Comparison of ENCODE assay signal across 8 cellular contexts in genomic region chr9:133355881-133356357, GRCh38. TPM values are rescaled to one million over a fixed set of nuclear protein-coding genes. Genes with fewer than 3 reads are reported as not detected.
A peak's percentile ranks its signal among the peaks of the same experiment; 100 is the strongest.
DNase-seq lines count a peak whose midpoint lies in the region; ATAC-seq and TF ChIP-seq lines count a peak whose summit lies in the region.

No MANE protein-coding gene starts in this region.

- H3F3A ChIP-seq in neural progenitor cell (ENCODE audit: low read depth), result peaks cover 38% of the 10 kb centered on the region

- intact Hi-C loops in Panc1 (cut with micrococcal nuclease; ENCODE audit: unreplicated experiment), result loop anchor here (10.0 kb wide), 1 partner anchor 129 kb away; no protein-coding TSS in a partner anchor

- H3K27me3 Mint-ChIP-seq in neural progenitor cell (ENCODE audit: insufficient read depth, low read depth), result peaks cover 5% of the 10 kb centered on the region

- peaks cover 8% of the 10 kb centered on the region for H3K36me3 ChIP-seq in Panc1 (ENCODE audit: control insufficient read depth, insufficient read depth, low read length)
- H3K36me3 ChIP-seq in neural progenitor cell, result peaks cover 4% of the 10 kb centered on the region

- H3K9ac ChIP-seq in neural progenitor cell, result peak overlapping the region; percentile 84

- peak overlapping the region; percentile 90 for H3K27ac ChIP-seq in Panc1 (ENCODE audit: low read length)
- H3K27ac ChIP-seq in neural progenitor cell, result no peak overlapping the region

- H3K27me3 ChIP-seq in Panc1 (ENCODE audit: control insufficient read depth, insufficient read depth, low read length), result no peaks in the 10 kb centered on the region
- H3K27me3 ChIP-seq in neural progenitor cell, result no peaks in the 10 kb centered on the region

- peak overlapping the region; percentile 46 for H3K27ac Mint-ChIP-seq in neural progenitor cell

- POLR2A ChIA-PET in GM10248 (lab: Yijun Ruan, JAX), result interaction anchor here (0.7 to 4.8 kb wide), 5 partner anchors 8 to 90 kb away, joined by 3 to 21 read pairs (median 9); partner anchors contain the start of genes MED22 and RPL7A
- POLR2A ChIA-PET in Panc1 (lab: Charles Lee), result interaction anchor here (0.5 to 0.6 kb wide), 4 partner anchors 15 to 189 kb away, joined by 3 to 5 read pairs (median 4); no protein-coding TSS in a partner anchor

- no peaks in the 10 kb centered on the region for H3K9me3 ChIP-seq in Panc1 (ENCODE audit: control insufficient read depth, insufficient read depth, low read depth, low read length)
- H3K9me3 ChIP-seq in neural progenitor cell (ENCODE audit: low read depth), result no peaks in the 10 kb centered on the region

- no peak overlapping the region for H2AFZ ChIP-seq in neural progenitor cell (replicated peaks)

- peak overlapping the region; percentile 77 for H3K4me2 ChIP-seq in neural progenitor cell

- H3K4me1 ChIP-seq in Panc1 (ENCODE audit: control insufficient read depth, insufficient read depth, low read length), result peaks cover 10% of the 10 kb centered on the region; the same call in 1 of the 2 replicates
- peaks cover 11% of the 10 kb centered on the region for H3K4me1 ChIP-seq in neural progenitor cell

- H3K4me3 Mint-ChIP-seq in neural progenitor cell, result peak overlapping the region; percentile 93

- TF ChIP-seq CTCF in GM10248 (IDR thresholded peaks at IDR 0.05; ENCODE audit: control extremely low read depth, extremely low read depth, low read depth, missing control alignments) (peak; percentile 2), HFF-Myc (IDR thresholded peaks at IDR 0.05; ENCODE audit: low read depth, low read length, missing control alignments) (no peak), Panc1 (IDR thresholded peaks at IDR 0.05) (no peak), epithelial cell of esophagus (IDR thresholded peaks at IDR 0.05; ENCODE audit: insufficient read depth, low read depth, low read length, missing control alignments) (peak; percentile 3), neural progenitor cell (IDR thresholded peaks at IDR 0.05) (no peak)

- H4K20me1 ChIP-seq in neural progenitor cell (ENCODE audit: low read depth), result peaks cover 65% of the 10 kb centered on the region

- peaks cover 13% of the 10 kb centered on the region for H3K4me1 Mint-ChIP-seq in neural progenitor cell

- CTCF ChIA-PET in GM10248 (lab: Yijun Ruan, JAX) (interaction anchor here (1.1 to 1.9 kb wide), 6 partner anchors 10 to 209 kb away, joined by 3 to 12 read pairs (median 4); no protein-coding TSS in a partner anchor), Panc1 (lab: Charles Lee) (no interaction called here)

- H3K4me3 ChIP-seq in HFF-Myc (replicated peaks; ENCODE audit: low read depth, low read length), result peak overlapping the region; percentile 88
- peak overlapping the region; percentile 59 to 78 for H3K4me3 ChIP-seq in Panc1 (ENCODE audit: low read depth in 2 of 2, low read length in 2 of 2)
- peak overlapping the region; percentile 84 for H3K4me3 ChIP-seq in epithelial cell of esophagus (ENCODE audit: low read length)
- peak overlapping the region; percentile 88 for H3K4me3 ChIP-seq in neural progenitor cell

- peaks cover 18% of the 10 kb centered on the region for H3K36me3 Mint-ChIP-seq in neural progenitor cell

- in situ Hi-C loops in Panc1 (cut with HindIII; ENCODE audit: low pct_unique_long_range_greater_than_20kb, low sequenced_read_pairs), result no loop called here

- H3K79me2 ChIP-seq in neural progenitor cell (ENCODE audit: low read depth), result peaks cover 33% of the 10 kb centered on the region

- ATAC-seq in Panc1, result peak; percentile 46
- no peak for ATAC-seq in HG03108 (IDR thresholded peaks at IDR 0.05; ENCODE audit: unreplicated experiment)
- no peak for ATAC-seq in GM18909 (IDR thresholded peaks at IDR 0.05; ENCODE audit: poor library complexity, unreplicated experiment)

- TSS peak; percentile 68 for BruUV-seq in Panc1 (replicated peaks; lab: Mats Ljungman, UMichigan)

- DNase-seq in GM10248 (ENCODE audit: extremely low spot score), result no peak
- no peak for DNase-seq in HFF-Myc (ENCODE audit: extremely low read depth, low read depth)
- DNase-seq in Panc1 (ENCODE audit: low read depth, low spot score), result no peak
- peak; percentile 32 for DNase-seq in epithelial cell of esophagus (ENCODE audit: low read depth)
- no peak for DNase-seq in neural progenitor cell (ENCODE audit: low spot score)
- DNase-seq in SHP77 (lab: John Stamatoyannopoulos, UW), result no peak

- no peaks in the 10 kb centered on the region for H3K9me3 Mint-ChIP-seq in neural progenitor cell

RNA-seq across cellular contexts. Expression of gene SURF1, which starts 0.4 kb away (rescaled TPM):
- total RNA-seq in Panc1 (2021; ENCODE audit: unreplicated experiment) (45.6 TPM), neural progenitor cell (ENCODE audit: low replicate concordance) (31.0 and 36.7 TPM in 2 replicates)
- 43.0 TPM for polyA plus RNA-seq in Panc1 (2012; ENCODE audit: insufficient read length)

RNA-seq across cellular contexts. Expression of gene SURF2, which starts 0.4 kb away (rescaled TPM):
- 19.2 TPM for total RNA-seq in Panc1 (2021; ENCODE audit: unreplicated experiment)
- polyA plus RNA-seq in Panc1 (2012; ENCODE audit: insufficient read length), result 24.7 TPM
- total RNA-seq in neural progenitor cell (ENCODE audit: low replicate concordance), result 16.0 and 19.6 TPM in 2 replicates

RNA-seq across cellular contexts. Expression of gene RPL7A, which starts 7.9 kb away (rescaled TPM):
- 1,104 TPM for total RNA-seq in Panc1 (2021; ENCODE audit: unreplicated experiment)
- 1,300 TPM for polyA plus RNA-seq in Panc1 (2012; ENCODE audit: insufficient read length)
- total RNA-seq in neural progenitor cell (ENCODE audit: low replicate concordance), result 3,449 and 3,613 TPM in 2 replicates

RNA-seq across cellular contexts. Expression of gene MED22, which starts 8.0 kb away (rescaled TPM):
- total RNA-seq in Panc1 (2021; ENCODE audit: unreplicated experiment), result 26.2 TPM
- 30.2 TPM for polyA plus RNA-seq in Panc1 (2012; ENCODE audit: insufficient read length)
- 31.7 and 66.5 TPM in 2 replicates for total RNA-seq in neural progenitor cell (ENCODE audit: low replicate concordance)

RNA-seq across cellular contexts. Expression of gene SURF6, which starts 19.9 kb away (rescaled TPM):
- total RNA-seq in Panc1 (2021; ENCODE audit: unreplicated experiment), result 16.1 TPM
- 28.0 TPM for polyA plus RNA-seq in Panc1 (2012; ENCODE audit: insufficient read length)
- 13.2 and 32.9 TPM in 2 replicates for total RNA-seq in neural progenitor cell (ENCODE audit: low replicate concordance)

Comparison
In these comparisons a context has a peak if more than half of its experiments do, and no peak if none do; other contexts are left out.
1. CTCF ChIP-seq: peak in GM10248 (single experiment) and epithelial cell of esophagus (single experiment); none in HFF-Myc (single experiment), Panc1 (single experiment) and neural progenitor cell (single experiment).
2. Peak in every context shown above with its lines, with median percentiles within 50 percentile points of each other: H3K4me3 ChIP-seq.